ENCODE assay signal across 22 cellular contexts in genomic region chr3:6697722-6698121, GRCh38.
A peak's percentile ranks its signal among the peaks of the same experiment; 100 is the strongest.
DNase-seq lines count a peak whose midpoint lies in the region; ATAC-seq and TF ChIP-seq lines count a peak whose summit lies in the region.
"Had no signal": no experiment of that assay in that cellular context is flagged by ENCODE, and none has a peak within 500 bp of the region (broad histone marks: within the 10 kb centered on the region; RNA-seq: fewer than 3 reads in every experiment).

No MANE protein-coding gene starts in this region.

- H3K4me3 ChIP-seq in mesendoderm (ENCODE audit: low read length) (no peak overlapping the region), psoas muscle (no peak overlapping the region)
- H3K4me3 ChIP-seq: GM23248, left lung had no signal

- no peak overlapping the region for H2BK15ac ChIP-seq in mesendoderm (replicated peaks; ENCODE audit: low read depth)

- no peaks in the 10 kb centered on the region for H3K9me3 ChIP-seq in psoas muscle

- no peak overlapping the region for H3K23ac ChIP-seq in mesendoderm (ENCODE audit: low read length)

- peak; percentile 89 for ATAC-seq in GM18861 (IDR thresholded peaks at IDR 0.05; ENCODE audit: unreplicated experiment)
- ATAC-seq in GM21717 (IDR thresholded peaks at IDR 0.05; ENCODE audit: unreplicated experiment), result peak; percentile 76
- peak; percentile 62 for ATAC-seq in HG03342 (IDR thresholded peaks at IDR 0.05; ENCODE audit: unreplicated experiment)
- no peak for ATAC-seq in psoas muscle
- ATAC-seq: activated CD4-positive, alpha-beta T cell treated with anti-CD3 and anti-CD28 coated beads for 36 hours; left lung; stimulated activated naive B cell treated with anti-CD40 and anti-IgM and Interleukin-4, amounts not matched to agents 10 μg/mL and 1 μg/mL and 100 μg/mL, for 72 hours had no signal

- H3K27ac ChIP-seq in mesendoderm (ENCODE audit: low read depth, low read length) (no peak overlapping the region), psoas muscle (no peak overlapping the region)
- H3K27ac ChIP-seq: GM23248, left lung, VCaP had no signal

- no peak overlapping the region for H2AK5ac ChIP-seq in mesendoderm (ENCODE audit: low read length)

- no peaks in the 10 kb centered on the region for H3K36me3 ChIP-seq in mesendoderm (ENCODE audit: control insufficient read depth, insufficient read depth, low read length)
- H3K36me3 ChIP-seq in psoas muscle (ENCODE audit: insufficient read depth in 1 of 2, low read depth in 1 of 2), result no peaks in the 10 kb centered on the region
- H3K36me3 ChIP-seq: left lung had no signal

- no peaks in the 10 kb centered on the region for H3K27me3 ChIP-seq in mesendoderm (ENCODE audit: insufficient read depth, low read length, poor library complexity)
- H3K27me3 ChIP-seq in psoas muscle (ENCODE audit: insufficient read depth in 3 of 3, low read length in 2 of 3), result no peaks in the 10 kb centered on the region
- H3K27me3 ChIP-seq: left lung had no signal

- intact Hi-C loops in psoas muscle (cut with DNase I), result no loop called here

- no peak overlapping the region for H3K4me2 ChIP-seq in mesendoderm (ENCODE audit: low read length)

- no peaks in the 10 kb centered on the region for H3K4me1 ChIP-seq in mesendoderm (ENCODE audit: control insufficient read depth, low read depth, low read length)
- H3K4me1 ChIP-seq in psoas muscle, result no peaks in the 10 kb centered on the region
- H3K4me1 ChIP-seq: left lung had no signal

- H3K79me2 ChIP-seq in mesendoderm (ENCODE audit: control insufficient read depth, insufficient read depth, low read length), result no peaks in the 10 kb centered on the region

- peak; percentile 53 for DNase-seq in RPMI8226
- DNase-seq in mesendoderm, result no peak
- DNase-seq in psoas muscle, result no peak
- DNase-seq in SIG-M5 treated with dmso at 0.1 percent for 504 hours (lab: John Stamatoyannopoulos, UW; ENCODE audit: unreplicated experiment), result no peak
- DNase-seq: activated CD4-positive, alpha-beta T cell treated with anti-CD3 and anti-CD28 coated beads for 36 hours; activated T-cell treated with anti-CD3 and anti-CD28 coated beads for 4 hours; amniotic stem cell; C1 segment of cervical spinal cord; DMS53; endodermal cell; GM23248; left lung; NCI-H1048; NCI-H1694; NCI-H510A treated with DMSO at 0.1 percent for 48 hours; SHP77 treated with DMSO at 0.1 percent for 48 hours; stimulated activated naive B cell treated with anti-CD40 and anti-IgM and Interleukin-4, amounts not matched to agents 10 μg/mL and 1 μg/mL and 100 μg/mL, for 72 hours; substantia nigra had no signal

- H3K4ac ChIP-seq in mesendoderm (ENCODE audit: low read depth, low read length), result no peak overlapping the region

- whole genome bisulfite sequencing in mesendoderm (ENCODE audit: extremely low coverage, insufficient coverage, low lambda C conversion rate), result no CpG with 5 or more reads among the region's 6 CpGs
- 74 to 82% (median 77%) methylated on average over 6 of the region's 6 CpGs for WGBS in psoas muscle, 3 donors

- H3K79me1 ChIP-seq in mesendoderm (ENCODE audit: low read length), result no peaks in the 10 kb centered on the region

- H3K9ac ChIP-seq in mesendoderm (ENCODE audit: low read length), result no peak overlapping the region
- H3K9ac ChIP-seq: GM23248 had no signal

- TF ChIP-seq CTCF in psoas muscle (IDR thresholded peaks at IDR 0.05), result no peak

- H4K5ac ChIP-seq in mesendoderm (ENCODE audit: low read length), result no peak overlapping the region

- no peak overlapping the region for H3K18ac ChIP-seq in mesendoderm (ENCODE audit: low read length)

- no peak overlapping the region for H2BK120ac ChIP-seq in mesendoderm (ENCODE audit: low read depth, low read length)

- no peak overlapping the region for H4K8ac ChIP-seq in mesendoderm (ENCODE audit: low read depth, low read length)

- no peak overlapping the region for H3K56ac ChIP-seq in mesendoderm (ENCODE audit: low read length)

- H2BK5ac ChIP-seq in mesendoderm (ENCODE audit: low read length), result no peak overlapping the region

Comparison
In these comparisons a context has a peak if more than half of its experiments do, and no peak if none do; other contexts are left out.
1. ATAC-seq: peak in GM18861 (single experiment), GM21717 (single experiment) and HG03342 (single experiment); none in psoas muscle (0 of 4).